1 cellular context compared by ENCODE assay signal in the genomic region with DNA sequence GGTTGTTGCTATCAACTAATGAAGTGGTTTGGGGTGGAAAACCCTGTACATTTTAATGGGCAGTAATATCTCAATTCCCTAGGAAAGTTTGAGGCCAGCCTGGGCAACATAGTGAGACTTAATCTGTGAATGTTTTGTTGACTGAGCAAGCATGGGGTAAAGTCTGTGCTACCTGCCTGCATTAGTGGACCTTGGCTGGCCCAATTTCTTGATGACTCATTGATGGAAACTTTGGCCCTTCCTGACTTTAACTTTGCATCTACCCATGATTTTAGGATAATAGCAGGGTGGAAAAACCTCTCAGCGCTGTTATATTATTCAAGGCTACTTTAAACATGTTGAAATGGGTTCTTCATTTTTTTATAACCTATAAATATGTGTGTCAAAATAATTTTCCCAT.
TF ChIP-seq lines count a peak whose summit lies in the region.

No MANE protein-coding gene starts in this region.

TF ChIP-seq in H1, 55 proteins besides CTCF, POLR2A, EP300 and RAD21 (continued from another document):
- TF ChIP-seq, protein P1, sequence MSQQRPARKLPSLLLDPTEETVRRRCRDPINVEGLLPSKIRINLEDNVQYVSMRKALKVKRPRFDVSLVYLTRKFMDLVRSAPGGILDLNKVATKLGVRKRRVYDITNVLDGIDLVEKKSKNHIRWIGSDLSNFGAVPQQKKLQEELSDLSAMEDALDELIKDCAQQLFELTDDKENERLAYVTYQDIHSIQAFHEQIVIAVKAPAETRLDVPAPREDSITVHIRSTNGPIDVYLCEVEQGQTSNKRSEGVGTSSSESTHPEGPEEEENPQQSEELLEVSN (IDR thresholded peaks at IDR 0.05): no peak
- TF ChIP-seq SP1 (IDR thresholded peaks at IDR 0.05; ENCODE audit: low read depth, low read length): no peak
- no peak for TF ChIP-seq RXRA (IDR thresholded peaks at IDR 0.05; ENCODE audit: insufficient read depth, low read depth, low read length)
- TF ChIP-seq ZNF274 (IDR thresholded peaks at IDR 0.05; ENCODE audit: borderline replicate concordance, extremely low read depth, low read length): no peak
- no peak for TF ChIP-seq SIRT6 (IDR thresholded peaks at IDR 0.05; ENCODE audit: low read length)
- no peak for TF ChIP-seq POLR2AphosphoS5 (IDR thresholded peaks at IDR 0.05; ENCODE audit: low read depth, low read length)
- no peak for TF ChIP-seq CBX5 (IDR thresholded peaks at IDR 0.05; ENCODE audit: low read depth, low read length)
- no peak for TF ChIP-seq MAFK (IDR thresholded peaks at IDR 0.05; ENCODE audit: low read depth, low read length)
- no peak for TF ChIP-seq CTBP2 (IDR thresholded peaks at IDR 0.05; ENCODE audit: borderline replicate concordance, insufficient read depth, insufficient read length, low read length)
- no peak for TF ChIP-seq BCL11A (IDR thresholded peaks at IDR 0.05; ENCODE audit: low read depth in 2 of 2, low read length in 2 of 2)
- no peak for TF ChIP-seq ATF3 (IDR thresholded peaks at IDR 0.05; ENCODE audit: insufficient read depth, low read depth, low read length)
TF ChIP-seq in H1: peak in this region for 0.
